1 cellular context compared by ENCODE assay signal in genomic region chr2:145692971-145693478, GRCh38.
TF ChIP-seq lines count a peak whose summit lies in the region.

No MANE protein-coding gene starts in this region.

TF ChIP-seq in K562, 482 proteins besides CTCF, POLR2A, EP300 and RAD21 (continued from another document and continues in another):
- TF ChIP-seq THAP12 (CRISPR knock-in tag; IDR thresholded peaks at IDR 0.05): no peak
- no peak for TF ChIP-seq SNAPC5 (CRISPR knock-in tag; IDR thresholded peaks at IDR 0.05)
- no peak for TF ChIP-seq ZNF143 (CRISPR knock-in tag; IDR thresholded peaks at IDR 0.05)
- TF ChIP-seq UBTF (IDR thresholded peaks at IDR 0.05; ENCODE audit: borderline replicate concordance in 1 of 2, low read depth in 2 of 2, low read length in 2 of 2): no peak
- no peak for TF ChIP-seq RNF219 (CRISPR knock-in tag; IDR thresholded peaks at IDR 0.05)
- TF ChIP-seq CBX5 (IDR thresholded peaks at IDR 0.05; ENCODE audit: borderline replicate concordance, low read depth): peak; percentile 85; the same call in 1 of the 2 replicates
- TF ChIP-seq ZNF609 (CRISPR knock-in tag; IDR thresholded peaks at IDR 0.05; ENCODE audit: borderline replicate concordance): no peak
- TF ChIP-seq ZNF124 (CRISPR knock-in tag; IDR thresholded peaks at IDR 0.05): no peak
- no peak for TF ChIP-seq IRF1 (CRISPR knock-in tag; IDR thresholded peaks at IDR 0.05; ENCODE audit: borderline replicate concordance)
- TF ChIP-seq NKRF (IDR thresholded peaks at IDR 0.05; ENCODE audit: borderline replicate concordance): no peak
- TF ChIP-seq SREBF1 (IDR thresholded peaks at IDR 0.05; ENCODE audit: borderline replicate concordance, low read depth, low read length): no peak
- TF ChIP-seq HDAC2 (IDR thresholded peaks at IDR 0.05): peak; percentile 80; the same call in 1 of the 2 replicates
- TF ChIP-seq HMGN3 (IDR thresholded peaks at IDR 0.05; ENCODE audit: borderline replicate concordance, extremely low read depth, insufficient read length, low read depth, low read length): peak; percentile 75
- TF ChIP-seq TARDBP (IDR thresholded peaks at IDR 0.05): peak; percentile 69; the same call in 1 of the 2 replicates
- TF ChIP-seq RFX7 (CRISPR knock-in tag; IDR thresholded peaks at IDR 0.05): no peak
- TF ChIP-seq HDAC8 (tag; IDR thresholded peaks at IDR 0.05): no peak
- no peak for TF ChIP-seq KDM2B (CRISPR knock-in tag; IDR thresholded peaks at IDR 0.05)
- TF ChIP-seq KLF13 (tag; IDR thresholded peaks at IDR 0.05; ENCODE audit: borderline replicate concordance, low read depth): no peak
- TF ChIP-seq HEY1 (CRISPR knock-in tag; IDR thresholded peaks at IDR 0.05; ENCODE audit: borderline replicate concordance): no peak
- TF ChIP-seq ETV1 (tag; conservative IDR thresholded peaks at IDR 0.05; ENCODE audit: low read depth): no peak
- no peak for TF ChIP-seq YBX1 (IDR thresholded peaks at IDR 0.05)
- TF ChIP-seq BRF1 (IDR thresholded peaks at IDR 0.05; ENCODE audit: borderline replicate concordance, extremely low read depth, insufficient read length): no peak
- TF ChIP-seq ATF3 (IDR thresholded peaks at IDR 0.05): peak; percentile 77
- TF ChIP-seq ATF3 (CRISPR knock-in tag; conservative IDR thresholded peaks at IDR 0.05): no peak
- no peak for TF ChIP-seq SP2 (IDR thresholded peaks at IDR 0.05; ENCODE audit: extremely low read depth, low read depth, low read length, poor library complexity, severe bottlenecking)
- peak; percentile 90 for TF ChIP-seq LCOR (CRISPR knock-in tag; IDR thresholded peaks at IDR 0.05)
- TF ChIP-seq MECOM (CRISPR knock-in tag; IDR thresholded peaks at IDR 0.05): no peak
- TF ChIP-seq HMG20B (CRISPR knock-in tag; IDR thresholded peaks at IDR 0.05): no peak
- TF ChIP-seq GATAD2B (IDR thresholded peaks at IDR 0.05; ENCODE audit: borderline replicate concordance): 0 out of 2 replicates have a peak, but pooled peaks have one; percentile 54
- no peak for TF ChIP-seq EGR1 (conservative IDR thresholded peaks at IDR 0.05)
- TF ChIP-seq ELK3 (CRISPR knock-in tag; IDR thresholded peaks at IDR 0.05): no peak
- TF ChIP-seq ZFP91 (CRISPR knock-in tag; IDR thresholded peaks at IDR 0.05): no peak
- TF ChIP-seq SFPQ (IDR thresholded peaks at IDR 0.05; ENCODE audit: low read depth, low read length): no peak
- TF ChIP-seq SPI1 (IDR thresholded peaks at IDR 0.05; ENCODE audit: borderline replicate concordance, low read depth, low read length): peak; percentile 81
- TF ChIP-seq CREB1 (IDR thresholded peaks at IDR 0.05): peak; percentile 70; the same call in 1 of the 2 replicates
- TF ChIP-seq CREB1 (CRISPR knock-in tag; IDR thresholded peaks at IDR 0.05): no peak
- peak; percentile 88; the same call in 1 of the 2 replicates for TF ChIP-seq DMBX1 (CRISPR knock-in tag; IDR thresholded peaks at IDR 0.05; ENCODE audit: borderline replicate concordance)
- TF ChIP-seq BCL6 (CRISPR knock-in tag; IDR thresholded peaks at IDR 0.05): no peak
- no peak for TF ChIP-seq WHSC1 (IDR thresholded peaks at IDR 0.05; ENCODE audit: low read length)
